In genomic region chr5:13932006-13932405, GRCh38 we compare ENCODE assay signal across 30 cellular contexts. TPM values are rescaled to one million over a fixed set of nuclear protein-coding genes. Genes with fewer than 3 reads are reported as not detected.
"Had no signal": no experiment of that assay in that cellular context is flagged by ENCODE, and none has a peak within 500 bp of the region (broad histone marks: within the 10 kb centered on the region; RNA-seq: fewer than 3 reads in every experiment).

No MANE protein-coding gene starts in this region.

- H3K27me3 Mint-ChIP-seq: activated CD8-positive, alpha-beta T cell treated with anti-CD3 and anti-CD28 coated beads for 36 hours; activated naive CD4-positive, alpha-beta T cell treated with anti-CD3 and anti-CD28 coated beads, Interleukin-2, amount 50 U/mL, for 24 hours; activated naive CD8-positive, alpha-beta T cell treated with anti-CD3 and anti-CD28 coated beads, Interleukin-2, amount 50 U/mL, for 24 hours; central memory CD8-positive, alpha-beta T cell; naive B cell had no signal

- FAIRE-seq: endometrium, kidney, TTC549 had no signal

- H3K79me2 ChIP-seq: hepatocyte had no signal

- H3K36me3 ChIP-seq: breast epithelium, colonic mucosa, gastroesophageal sphincter, ovary, prostate gland, suprapubic skin, tibial artery, WERI-Rb-1 had no signal

- H3K27me3 ChIP-seq: breast epithelium, colonic mucosa, gastroesophageal sphincter, hepatocyte, ovary, suprapubic skin, tibial artery had no signal

- H3K4me1 ChIP-seq: breast epithelium, colonic mucosa, gastroesophageal sphincter, prostate gland, suprapubic skin, tibial artery had no signal

- H3K9me3 ChIP-seq: breast epithelium, colonic mucosa, ovary, prostate gland, suprapubic skin had no signal

- H3K4me3 ChIP-seq: breast epithelium, colonic mucosa, gastroesophageal sphincter, hepatocyte, ovary, prostate gland, skin epidermis, suprapubic skin, tibial artery had no signal

- DNase-seq: activated CD4-positive, alpha-beta T cell treated with anti-CD3 and anti-CD28 coated beads for 48 hours; activated CD8-positive, alpha-beta T cell treated with anti-CD3 and anti-CD28 coated beads for 36 hours; activated naive CD8-positive, alpha-beta T cell treated with anti-CD3 and anti-CD28 coated beads, Interleukin-2, amount 50 U/mL, for 24 hours; activated T-cell treated with anti-CD3 and anti-CD28 coated beads, Interleukin-2, amount 50 U/mL, for 48 hours; amygdala; colonic mucosa; effector CD8-positive, alpha-beta T cell; kidney; left colon; naive B cell; nephron progenitor cell; ovary; retina; stimulated activated naive CD4-positive, alpha-beta T cell; T-helper 9 cell; tibial artery; WERI-Rb-1 had no signal

- H3K4me2 ChIP-seq: hepatocyte had no signal

- H2AFZ ChIP-seq: hepatocyte had no signal

- H3K27ac ChIP-seq: breast epithelium, colonic mucosa, gastroesophageal sphincter, hepatocyte, ovary, prostate gland, skin epidermis, suprapubic skin, tibial artery, WERI-Rb-1 had no signal

- H3K27ac Mint-ChIP-seq: activated CD8-positive, alpha-beta T cell treated with anti-CD3 and anti-CD28 coated beads for 36 hours; activated naive CD4-positive, alpha-beta T cell treated with anti-CD3 and anti-CD28 coated beads, Interleukin-2, amount 50 U/mL, for 24 hours; activated naive CD8-positive, alpha-beta T cell treated with anti-CD3 and anti-CD28 coated beads, Interleukin-2, amount 50 U/mL, for 24 hours; activated T-helper 2 cell treated with anti-CD3 and anti-CD28 coated beads, Interferon-gamma antibody, Interleukin-2, Interleukin-4, amounts not matched to agents 10 μg/mL and 5 μg/mL and 100 μg/mL, durations not matched to agents 14 hours and 24 hours and 36 hours; mesothelial cell of epicardium; naive B cell; nephron progenitor cell; T-helper 1 cell treated with Interleukin-12 subunit alpha and Interleukin-12 subunit beta and Interleukin-4 antibody, amounts not matched to agents 30 μg/mL and 1 μg/mL, for 36 hours had no signal

- H3K4me1 Mint-ChIP-seq: activated naive CD4-positive, alpha-beta T cell treated with anti-CD3 and anti-CD28 coated beads, Interleukin-2, amount 50 U/mL, for 24 hours; activated naive CD8-positive, alpha-beta T cell treated with anti-CD3 and anti-CD28 coated beads, Interleukin-2, amount 50 U/mL, for 24 hours; central memory CD8-positive, alpha-beta T cell; naive B cell; nephron progenitor cell had no signal

- H3K4me3 Mint-ChIP-seq: activated CD8-positive, alpha-beta T cell treated with anti-CD3 and anti-CD28 coated beads for 36 hours; activated naive CD4-positive, alpha-beta T cell treated with anti-CD3 and anti-CD28 coated beads, Interleukin-2, amount 50 U/mL, for 24 hours; activated naive CD8-positive, alpha-beta T cell treated with anti-CD3 and anti-CD28 coated beads, Interleukin-2, amount 50 U/mL, for 24 hours; central memory CD8-positive, alpha-beta T cell; mesothelial cell of epicardium; naive B cell; nephron progenitor cell; T-helper 1 cell treated with Interleukin-12 subunit alpha and Interleukin-12 subunit beta and Interleukin-4 antibody, amounts not matched to agents 30 μg/mL and 1 μg/mL, for 36 hours had no signal

RNA-seq across cellular contexts. Expression of gene DNAH5, which starts 12.5 kb away (rescaled TPM):
- total RNA-seq: activated CD8-positive, alpha-beta T cell treated with anti-CD3 and anti-CD28 coated beads for 36 hours; activated T-helper 2 cell treated with anti-CD3 and anti-CD28 coated beads, Interferon-gamma antibody, Interleukin-2, Interleukin-4, amounts not matched to agents 10 μg/mL and 5 μg/mL and 100 μg/mL, durations not matched to agents 14 hours and 24 hours and 36 hours had no signal
